Comparison of ENCODE assay signal across 1 cellular context in the genomic region with DNA sequence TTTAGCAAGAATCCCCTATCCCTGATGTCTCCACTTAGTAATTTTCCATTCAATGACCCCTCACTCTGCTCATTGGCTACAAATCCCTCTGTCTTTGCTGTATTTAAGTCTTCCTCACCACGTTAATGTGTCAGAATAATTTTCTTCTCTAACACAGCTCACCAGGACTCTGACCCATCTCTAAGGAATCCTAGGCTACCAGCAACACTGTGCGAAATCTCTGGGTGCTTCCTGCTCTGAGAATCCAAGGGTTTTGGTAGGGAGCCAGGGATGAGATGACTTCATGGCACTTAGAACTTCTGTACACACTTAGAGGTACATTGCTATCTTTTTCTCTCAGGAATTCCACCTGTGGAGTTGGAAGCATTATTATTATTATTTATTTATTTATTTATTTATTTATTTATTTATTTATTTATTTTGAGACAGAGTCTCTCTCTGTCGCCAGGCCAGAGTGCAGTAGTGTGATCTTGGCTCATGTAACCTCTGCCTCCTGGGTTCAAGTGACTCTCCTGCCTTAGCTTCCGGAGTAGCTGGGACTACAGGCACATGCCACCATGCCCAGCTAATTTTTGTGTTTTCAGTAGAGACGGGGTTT.
TF ChIP-seq lines count a peak whose summit lies in the region.

No MANE protein-coding gene starts in this region.

TF ChIP-seq in HEK293, 187 proteins besides CTCF, POLR2A, EP300 and RAD21 (continued from another document):
- TF ChIP-seq, protein P1, sequence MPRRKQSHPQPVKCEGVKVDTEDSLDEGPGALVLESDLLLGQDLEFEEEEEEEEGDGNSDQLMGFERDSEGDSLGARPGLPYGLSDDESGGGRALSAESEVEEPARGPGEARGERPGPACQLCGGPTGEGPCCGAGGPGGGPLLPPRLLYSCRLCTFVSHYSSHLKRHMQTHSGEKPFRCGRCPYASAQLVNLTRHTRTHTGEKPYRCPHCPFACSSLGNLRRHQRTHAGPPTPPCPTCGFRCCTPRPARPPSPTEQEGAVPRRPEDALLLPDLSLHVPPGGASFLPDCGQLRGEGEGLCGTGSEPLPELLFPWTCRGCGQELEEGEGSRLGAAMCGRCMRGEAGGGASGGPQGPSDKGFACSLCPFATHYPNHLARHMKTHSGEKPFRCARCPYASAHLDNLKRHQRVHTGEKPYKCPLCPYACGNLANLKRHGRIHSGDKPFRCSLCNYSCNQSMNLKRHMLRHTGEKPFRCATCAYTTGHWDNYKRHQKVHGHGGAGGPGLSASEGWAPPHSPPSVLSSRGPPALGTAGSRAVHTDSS (tag by site-specific recombination; IDR thresholded peaks at IDR 0.05) = no peak
- no peak for TF ChIP-seq KLF10 (tag by site-specific recombination; IDR thresholded peaks at IDR 0.05)
- TF ChIP-seq ZNF404 (tag by site-specific recombination; IDR thresholded peaks at IDR 0.05) = 0 out of 2 replicates have a peak, but pooled peaks have one; percentile 13
- peak; percentile 35; the same call in 1 of the 2 replicates for TF ChIP-seq REPIN1 (tag by site-specific recombination; IDR thresholded peaks at IDR 0.05; ENCODE audit: low read depth)
- no peak; the same call in 1 of the 2 replicates for TF ChIP-seq SP3 (tag by site-specific recombination; IDR thresholded peaks at IDR 0.05)
- no peak for TF ChIP-seq KLF1 (tag by site-specific recombination; IDR thresholded peaks at IDR 0.05)
- TF ChIP-seq, protein P2, sequence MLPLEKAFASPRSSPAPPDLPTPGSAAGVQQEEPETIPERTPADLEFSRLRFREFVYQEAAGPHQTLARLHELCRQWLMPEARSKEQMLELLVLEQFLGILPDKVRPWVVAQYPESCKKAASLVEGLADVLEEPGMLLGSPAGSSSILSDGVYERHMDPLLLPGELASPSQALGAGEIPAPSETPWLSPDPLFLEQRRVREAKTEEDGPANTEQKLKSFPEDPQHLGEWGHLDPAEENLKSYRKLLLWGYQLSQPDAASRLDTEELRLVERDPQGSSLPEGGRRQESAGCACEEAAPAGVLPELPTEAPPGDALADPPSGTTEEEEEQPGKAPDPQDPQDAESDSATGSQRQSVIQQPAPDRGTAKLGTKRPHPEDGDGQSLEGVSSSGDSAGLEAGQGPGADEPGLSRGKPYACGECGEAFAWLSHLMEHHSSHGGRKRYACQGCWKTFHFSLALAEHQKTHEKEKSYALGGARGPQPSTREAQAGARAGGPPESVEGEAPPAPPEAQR (tag by site-specific recombination; IDR thresholded peaks at IDR 0.05) = no peak
- TF ChIP-seq ZNF623 (tag by site-specific recombination; IDR thresholded peaks at IDR 0.05) = peak; percentile 68
- no peak for TF ChIP-seq ZNF155 (tag by site-specific recombination; IDR thresholded peaks at IDR 0.05)
- peak; percentile 85 for TF ChIP-seq ZNF426 (tag by site-specific recombination; IDR thresholded peaks at IDR 0.05)
- no peak for TF ChIP-seq ZNF792 (tag by site-specific recombination; IDR thresholded peaks at IDR 0.05)
- peak; percentile 54; the same call in 1 of the 2 replicates for TF ChIP-seq ZNF140 (tag by site-specific recombination; IDR thresholded peaks at IDR 0.05)
- TF ChIP-seq ZNF114 (tag by site-specific recombination; IDR thresholded peaks at IDR 0.05) = no peak
- no peak for TF ChIP-seq ZNF529 (tag by site-specific recombination; IDR thresholded peaks at IDR 0.05; ENCODE audit: insufficient replicate concordance)
- TF ChIP-seq ZNF560 (tag by site-specific recombination; IDR thresholded peaks at IDR 0.05; ENCODE audit: borderline replicate concordance) = peak; percentile 68; the same call in 1 of the 2 replicates
- TF ChIP-seq, protein P3, sequence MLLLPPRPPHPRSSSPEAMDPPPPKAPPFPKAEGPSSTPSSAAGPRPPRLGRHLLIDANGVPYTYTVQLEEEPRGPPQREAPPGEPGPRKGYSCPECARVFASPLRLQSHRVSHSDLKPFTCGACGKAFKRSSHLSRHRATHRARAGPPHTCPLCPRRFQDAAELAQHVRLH (tag by site-specific recombination; IDR thresholded peaks at IDR 0.05) = no peak
- TF ChIP-seq ZNF423 (tag by site-specific recombination; IDR thresholded peaks at IDR 0.05) = no peak
